In genomic region chr16:30600929-30601328, GRCh38 we compare ENCODE assay signal across 27 cellular contexts.
"Had no signal": no experiment of that assay in that cellular context is flagged by ENCODE, and none has a peak within 500 bp of the region (broad histone marks: within the 10 kb centered on the region; RNA-seq: fewer than 3 reads in every experiment).

No MANE protein-coding gene starts in this region.

- H3K4me3 ChIP-seq: stomach, suprapubic skin, testis, thoracic aorta, thyroid gland, tibial artery, tibial nerve, transverse colon, upper lobe of left lung, upper lobe of right lung, uterus, vagina had no signal

- H3K9me3 Mint-ChIP-seq: stimulated activated memory B cell treated with anti-CD40 and anti-IgM and Interleukin-4, amounts not matched to agents 10 μg/mL and 1 μg/mL and 100 μg/mL, for 72 hours; stimulated activated naive B cell treated with anti-CD40 and anti-IgM and Interleukin-4, amounts not matched to agents 10 μg/mL and 1 μg/mL and 100 μg/mL, for 72 hours; stimulated activated naive CD8-positive, alpha-beta T cell treated with anti-CD3 and anti-CD28 coated beads, Interleukin-15, amount 100 ng/mL, for 72 hours; stimulated activated naive CD8-positive, alpha-beta T cell treated with anti-CD3 and anti-CD28 coated beads, Interleukin-15, Interleukin-2, amounts not matched to agents 100 ng/mL and 50 ng/mL, for 24 hours; type B pancreatic cell had no signal

- H3K4me3 Mint-ChIP-seq: stimulated activated memory B cell treated with anti-CD40 and anti-IgM and Interleukin-4, amounts not matched to agents 10 μg/mL and 1 μg/mL and 100 μg/mL, for 72 hours; stimulated activated naive B cell treated with anti-CD40 and anti-IgM and Interleukin-4, amounts not matched to agents 10 μg/mL and 1 μg/mL and 100 μg/mL, for 72 hours; stimulated activated naive CD8-positive, alpha-beta T cell treated with anti-CD3 and anti-CD28 coated beads, Interleukin-15, amount 100 ng/mL, for 72 hours; stimulated activated naive CD8-positive, alpha-beta T cell treated with anti-CD3 and anti-CD28 coated beads, Interleukin-15, Interleukin-2, amounts not matched to agents 100 ng/mL and 50 ng/mL, for 24 hours; type B pancreatic cell had no signal

- DNase-seq: stimulated activated CD4-positive, alpha-beta T cell treated with anti-CD3 and anti-CD28 coated beads, Interleukin-2, amount 100 ng/mL, for 48 hours; stimulated activated CD4-positive, alpha-beta T cell treated with anti-CD3 and anti-CD28 coated beads, Interleukin-4, amount 100 ng/mL, for 1 hour; stimulated activated CD4-positive, alpha-beta T cell treated with anti-CD3 and anti-CD28 coated beads, Interleukin-4, amount 100 ng/mL, for 24 hours; stimulated activated CD4-positive, alpha-beta T cell treated with anti-CD3 and anti-CD28 coated beads, Interleukin-4, amount 100 ng/mL, for 4 hours; stimulated activated CD8-positive, alpha-beta memory T cell treated with anti-CD3 and anti-CD28 coated beads, Interleukin-4, amount 100 ng/mL, for 48 hours; stimulated activated naive B cell treated with anti-CD40 and anti-IgM and Interleukin-4, amounts not matched to agents 10 μg/mL and 1 μg/mL and 100 μg/mL, for 72 hours; stimulated activated naive CD4-positive, alpha-beta T cell; stimulated activated naive CD4-positive, alpha-beta T cell treated with Interleukin-2 at 50 U/mL for 16 hours; stimulated activated naive CD8-positive, alpha-beta T cell treated with anti-CD3 and anti-CD28 coated beads, Interleukin-15, amount 100 ng/mL, for 72 hours; stimulated activated naive CD8-positive, alpha-beta T cell treated with anti-CD3 and anti-CD28 coated beads, Interleukin-15, Interleukin-2, amounts not matched to agents 100 U/mL and 50 U/mL, for 24 hours; stomach; substantia nigra; testis; thyroid gland; tibial artery; transverse colon; trophoblast cell; upper lobe of left lung; upper lobe of right lung; uterus had no signal

- H3K27me3 Mint-ChIP-seq: stimulated activated memory B cell treated with anti-CD40 and anti-IgM and Interleukin-4, amounts not matched to agents 10 μg/mL and 1 μg/mL and 100 μg/mL, for 72 hours; stimulated activated naive B cell treated with anti-CD40 and anti-IgM and Interleukin-4, amounts not matched to agents 10 μg/mL and 1 μg/mL and 100 μg/mL, for 72 hours; stimulated activated naive CD8-positive, alpha-beta T cell treated with anti-CD3 and anti-CD28 coated beads, Interleukin-15, amount 100 ng/mL, for 72 hours; stimulated activated naive CD8-positive, alpha-beta T cell treated with anti-CD3 and anti-CD28 coated beads, Interleukin-15, Interleukin-2, amounts not matched to agents 100 ng/mL and 50 ng/mL, for 24 hours; type B pancreatic cell had no signal

- H3K36me3 ChIP-seq: uterus had no signal

- H3K27ac Mint-ChIP-seq: stimulated activated memory B cell treated with anti-CD40 and anti-IgM and Interleukin-4, amounts not matched to agents 10 μg/mL and 1 μg/mL and 100 μg/mL, for 72 hours; stimulated activated naive CD8-positive, alpha-beta T cell treated with anti-CD3 and anti-CD28 coated beads, Interleukin-15, amount 100 ng/mL, for 72 hours; stimulated activated naive CD8-positive, alpha-beta T cell treated with anti-CD3 and anti-CD28 coated beads, Interleukin-15, Interleukin-2, amounts not matched to agents 100 ng/mL and 50 ng/mL, for 24 hours; type B pancreatic cell had no signal

- H3K9me3 ChIP-seq: stomach, suprapubic skin, testis, thoracic aorta, thyroid gland, tibial artery, tibial nerve, transverse colon, upper lobe of left lung, upper lobe of right lung, uterus, vagina had no signal

- H3K27ac ChIP-seq: stomach, suprapubic skin, testis, thoracic aorta, thyroid gland, tibial artery, tibial nerve, transverse colon, upper lobe of left lung, upper lobe of right lung, uterus, vagina had no signal

- ATAC-seq: stimulated activated memory B cell treated with anti-CD40 and anti-IgM and Interleukin-4, amounts not matched to agents 10 μg/mL and 1 μg/mL and 100 μg/mL, for 72 hours; stimulated activated naive B cell treated with anti-CD40 and anti-IgM and Interleukin-4, amounts not matched to agents 10 μg/mL and 1 μg/mL and 100 μg/mL, for 72 hours; stimulated activated naive CD8-positive, alpha-beta T cell treated with anti-CD3 and anti-CD28 coated beads, Interleukin-15, amount 100 ng/mL, for 72 hours; stimulated activated naive CD8-positive, alpha-beta T cell treated with anti-CD3 and anti-CD28 coated beads, Interleukin-15, Interleukin-2, amounts not matched to agents 100 U/mL and 50 U/mL, for 24 hours; upper lobe of right lung had no signal

- H3K4me1 ChIP-seq: thyroid gland, tibial artery, uterus had no signal
